Comparison of ENCODE assay signal across 1 cellular context in the genomic region with DNA sequence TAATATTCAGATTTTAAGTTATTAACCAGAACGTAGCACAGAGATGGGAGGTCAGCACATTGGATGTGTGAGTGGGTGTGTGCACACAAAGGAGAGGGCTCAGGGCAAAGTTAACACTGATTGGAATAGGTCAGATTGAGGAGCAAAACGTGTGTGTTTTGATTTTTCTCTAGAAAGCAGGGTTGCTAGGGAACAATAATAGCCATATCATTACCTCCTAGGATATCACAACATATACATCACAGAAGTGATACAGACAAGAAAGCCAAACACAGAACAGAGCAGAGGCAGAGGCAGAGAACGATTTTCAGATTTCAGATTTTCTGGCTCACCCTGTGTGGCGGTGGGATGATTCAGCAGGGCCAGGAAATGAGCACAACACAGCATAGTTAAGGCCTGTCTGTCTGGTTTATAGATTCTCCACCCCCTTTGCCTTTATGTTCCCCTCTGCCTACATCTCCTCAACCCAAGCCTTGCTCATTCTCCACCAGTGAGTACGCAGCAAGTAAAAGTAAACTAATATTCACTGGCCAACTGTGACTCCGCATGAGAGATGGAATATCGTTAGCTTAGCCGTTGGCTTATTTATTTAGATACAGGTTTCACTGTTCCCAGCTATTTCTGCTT.
TF ChIP-seq lines count a peak whose summit lies in the region.

No MANE protein-coding gene starts in this region.

TF ChIP-seq in GM12878, 131 proteins besides CTCF, POLR2A, EP300 and RAD21 (continued from another document):
- no peak for TF ChIP-seq REST (IDR thresholded peaks at IDR 0.05; ENCODE audit: low read depth, low read length)
- TF ChIP-seq, protein P1, sequence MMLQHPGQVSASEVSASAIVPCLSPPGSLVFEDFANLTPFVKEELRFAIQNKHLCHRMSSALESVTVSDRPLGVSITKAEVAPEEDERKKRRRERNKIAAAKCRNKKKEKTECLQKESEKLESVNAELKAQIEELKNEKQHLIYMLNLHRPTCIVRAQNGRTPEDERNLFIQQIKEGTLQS (IDR thresholded peaks at IDR 0.05; ENCODE audit: borderline replicate concordance, extremely low read depth, low read depth, low read length): no peak
- TF ChIP-seq FOXM1 (IDR thresholded peaks at IDR 0.05; ENCODE audit: low read depth, low read length): no peak
TF ChIP-seq in GM12878: peak in this region for 0.
